Comparison of ENCODE assay signal across 1 cellular context in genomic region chrX:129566081-129566480, GRCh38.
TF ChIP-seq lines count a peak whose summit lies in the region.

No MANE protein-coding gene starts in this region.

TF ChIP-seq in GM23338, 12 proteins besides CTCF, POLR2A, EP300 and RAD21 (continued from another document):
- no peak for TF ChIP-seq ZNF462 (CRISPR knock-in tag; IDR thresholded peaks at IDR 0.05)
- TF ChIP-seq EZH2phosphoT487 (IDR thresholded peaks at IDR 0.05; ENCODE audit: unreplicated experiment), result no peak
- no peak for TF ChIP-seq STAT1 (IDR thresholded peaks at IDR 0.05; ENCODE audit: unreplicated experiment)
- TF ChIP-seq POLR2AphosphoS5 (IDR thresholded peaks at IDR 0.05; ENCODE audit: low read depth), result no peak
- no peak for TF ChIP-seq ZNF331 (CRISPR knock-in tag; IDR thresholded peaks at IDR 0.05; ENCODE audit: low read depth)
- TF ChIP-seq REST (IDR thresholded peaks at IDR 0.05; ENCODE audit: unreplicated experiment), result no peak
- TF ChIP-seq CREB1 (CRISPR knock-in tag; IDR thresholded peaks at IDR 0.05; ENCODE audit: low read depth), result no peak
- no peak for TF ChIP-seq JUNB (IDR thresholded peaks at IDR 0.05; ENCODE audit: unreplicated experiment)
- no peak for TF ChIP-seq EZH2 (IDR thresholded peaks at IDR 0.05; ENCODE audit: low read depth, unreplicated experiment)
TF ChIP-seq in GM23338: peak in this region for 0.
